ENCODE assay signal across 1 cellular context in the genomic region with DNA sequence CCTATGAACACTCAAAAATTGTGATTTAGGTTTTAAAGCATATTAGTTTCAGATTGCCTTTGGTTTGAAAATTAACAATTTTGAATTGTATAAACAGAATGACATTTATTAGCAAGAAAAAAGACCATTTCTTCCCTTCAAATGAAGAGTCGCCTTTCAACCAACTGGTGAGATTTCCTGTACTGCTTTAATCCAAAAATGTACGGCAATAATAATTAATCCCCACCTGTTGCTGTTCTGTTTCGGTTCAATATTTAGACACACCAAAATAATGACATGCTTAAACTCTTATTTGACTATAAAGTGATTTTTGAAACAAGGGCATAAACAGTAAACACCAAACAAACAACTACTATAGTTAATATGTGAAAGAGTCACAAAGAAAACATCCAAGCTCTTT.
TF ChIP-seq lines count a peak whose summit lies in the region.

No MANE protein-coding gene starts in this region.

TF ChIP-seq in A549, 52 proteins besides CTCF, POLR2A, EP300 and RAD21 (continued from another document):
- TF ChIP-seq, protein P1, sequence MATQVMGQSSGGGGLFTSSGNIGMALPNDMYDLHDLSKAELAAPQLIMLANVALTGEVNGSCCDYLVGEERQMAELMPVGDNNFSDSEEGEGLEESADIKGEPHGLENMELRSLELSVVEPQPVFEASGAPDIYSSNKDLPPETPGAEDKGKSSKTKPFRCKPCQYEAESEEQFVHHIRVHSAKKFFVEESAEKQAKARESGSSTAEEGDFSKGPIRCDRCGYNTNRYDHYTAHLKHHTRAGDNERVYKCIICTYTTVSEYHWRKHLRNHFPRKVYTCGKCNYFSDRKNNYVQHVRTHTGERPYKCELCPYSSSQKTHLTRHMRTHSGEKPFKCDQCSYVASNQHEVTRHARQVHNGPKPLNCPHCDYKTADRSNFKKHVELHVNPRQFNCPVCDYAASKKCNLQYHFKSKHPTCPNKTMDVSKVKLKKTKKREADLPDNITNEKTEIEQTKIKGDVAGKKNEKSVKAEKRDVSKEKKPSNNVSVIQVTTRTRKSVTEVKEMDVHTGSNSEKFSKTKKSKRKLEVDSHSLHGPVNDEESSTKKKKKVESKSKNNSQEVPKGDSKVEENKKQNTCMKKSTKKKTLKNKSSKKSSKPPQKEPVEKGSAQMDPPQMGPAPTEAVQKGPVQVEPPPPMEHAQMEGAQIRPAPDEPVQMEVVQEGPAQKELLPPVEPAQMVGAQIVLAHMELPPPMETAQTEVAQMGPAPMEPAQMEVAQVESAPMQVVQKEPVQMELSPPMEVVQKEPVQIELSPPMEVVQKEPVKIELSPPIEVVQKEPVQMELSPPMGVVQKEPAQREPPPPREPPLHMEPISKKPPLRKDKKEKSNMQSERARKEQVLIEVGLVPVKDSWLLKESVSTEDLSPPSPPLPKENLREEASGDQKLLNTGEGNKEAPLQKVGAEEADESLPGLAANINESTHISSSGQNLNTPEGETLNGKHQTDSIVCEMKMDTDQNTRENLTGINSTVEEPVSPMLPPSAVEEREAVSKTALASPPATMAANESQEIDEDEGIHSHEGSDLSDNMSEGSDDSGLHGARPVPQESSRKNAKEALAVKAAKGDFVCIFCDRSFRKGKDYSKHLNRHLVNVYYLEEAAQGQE (IDR thresholded peaks at IDR 0.05): no peak
- TF ChIP-seq, protein P2, sequence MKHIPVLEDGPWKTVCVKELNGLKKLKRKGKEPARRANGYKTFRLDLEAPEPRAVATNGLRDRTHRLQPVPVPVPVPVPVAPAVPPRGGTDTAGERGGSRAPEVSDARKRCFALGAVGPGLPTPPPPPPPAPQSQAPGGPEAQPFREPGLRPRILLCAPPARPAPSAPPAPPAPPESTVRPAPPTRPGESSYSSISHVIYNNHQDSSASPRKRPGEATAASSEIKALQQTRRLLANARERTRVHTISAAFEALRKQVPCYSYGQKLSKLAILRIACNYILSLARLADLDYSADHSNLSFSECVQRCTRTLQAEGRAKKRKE (CRISPR knock-in tag; IDR thresholded peaks at IDR 0.05; ENCODE audit: low read depth): no peak
